Comparison of ENCODE assay signal across 7 cellular contexts in genomic region chr17:57945999-57946797, GRCh38. TPM values are rescaled to one million over a fixed set of nuclear protein-coding genes. Genes with fewer than 3 reads are reported as not detected.
DNase-seq lines count a peak whose midpoint lies in the region; ATAC-seq and TF ChIP-seq lines count a peak whose summit lies in the region.

No MANE protein-coding gene starts in this region.

- H3K27me3 ChIP-seq in adipocyte (replicated peaks; ENCODE audit: control insufficient read depth, insufficient read depth, low read length): no peaks in the 10 kb centered on the region
- H3K27me3 ChIP-seq in lung (ENCODE audit: control insufficient read depth, insufficient read depth): no peaks in the 10 kb centered on the region

- DNase-seq in adipocyte (ENCODE audit: low read depth): peak; percentile 48
- no peak for DNase-seq in lung (ENCODE audit: low spot score)
- no peak for DNase-seq in SHP77 (lab: John Stamatoyannopoulos, UW)
- DNase-seq in C1 segment of cervical spinal cord (lab: John Stamatoyannopoulos, UW): no peak
- DNase-seq in dedifferentiated amniotic fluid mesenchymal stem cell (ENCODE audit: extremely low spot score): no peak

- WGBS in lung, 2 donors: 13 to 17% methylated on average over 6 of the region's 6 CpGs

- no peaks in the 10 kb centered on the region for H3K36me3 ChIP-seq in adipocyte (ENCODE audit: control insufficient read depth, insufficient read depth, low read length, severe bottlenecking)
- no peaks in the 10 kb centered on the region for H3K36me3 ChIP-seq in lung (ENCODE audit: control insufficient read depth in 2 of 2, insufficient read depth in 2 of 2, low read length in 2 of 2)

- H3K9ac ChIP-seq in adipocyte (ENCODE audit: low read length): peak overlapping the region; percentile 63

- peak overlapping the region; percentile 77 for H3K4me3 ChIP-seq in adipocyte (ENCODE audit: low read length)
- no peak overlapping the region for H3K4me3 ChIP-seq in lung

- H3K4me1 ChIP-seq in adipocyte (ENCODE audit: control insufficient read depth, insufficient read depth, low read length) (peaks cover 70% of the 10 kb centered on the region), lung (ENCODE audit: control insufficient read depth in 2 of 2, insufficient read depth in 2 of 2, low read length in 2 of 2) (peaks cover 28 to 59% of the 10 kb centered on the region in 2 donors)

- TF ChIP-seq CTCF in lung (IDR thresholded peaks at IDR 0.05; ENCODE audit: control extremely low read depth, extremely low read depth): no peak

- peak overlapping the region; percentile 76 to 83 for H3K27ac ChIP-seq in lung (ENCODE audit: low read depth in 1 of 2, low read length in 1 of 2)

- ATAC-seq in GM18867 (IDR thresholded peaks at IDR 0.05; ENCODE audit: unreplicated experiment) (peak; percentile 18), HG02970 (IDR thresholded peaks at IDR 0.05; ENCODE audit: low FRiP score, unreplicated experiment) (peak; percentile 20), lung (ENCODE audit: insufficient read depth, low FRiP score) (no peak)

- H3K9me3 ChIP-seq in adipocyte (ENCODE audit: control insufficient read depth, low read length) (no peaks in the 10 kb centered on the region), lung (ENCODE audit: control insufficient read depth in 2 of 2, insufficient read depth in 1 of 2, low read length in 1 of 2) (no peaks in the 10 kb centered on the region)

RNA-seq across cellular contexts. Expression of gene CUEDC1, which starts 9.0 kb away (rescaled TPM):
- total RNA-seq in lung: 10 to 100 TPM; 19.7 to 55.7 TPM
- polyA plus RNA-seq in lung: 10 to 100 TPM; 22.9 to 35.5 TPM

RNA-seq across cellular contexts. Expression of gene VEZF1, which starts 41.9 kb away (rescaled TPM):
- total RNA-seq in lung: 10 to 100 TPM; 58.3 to 78.9 TPM
- 10 to 100 TPM; 18.0 to 29.5 TPM for polyA plus RNA-seq in lung
